ENCODE assay signal across 8 cellular contexts in the genomic region with DNA sequence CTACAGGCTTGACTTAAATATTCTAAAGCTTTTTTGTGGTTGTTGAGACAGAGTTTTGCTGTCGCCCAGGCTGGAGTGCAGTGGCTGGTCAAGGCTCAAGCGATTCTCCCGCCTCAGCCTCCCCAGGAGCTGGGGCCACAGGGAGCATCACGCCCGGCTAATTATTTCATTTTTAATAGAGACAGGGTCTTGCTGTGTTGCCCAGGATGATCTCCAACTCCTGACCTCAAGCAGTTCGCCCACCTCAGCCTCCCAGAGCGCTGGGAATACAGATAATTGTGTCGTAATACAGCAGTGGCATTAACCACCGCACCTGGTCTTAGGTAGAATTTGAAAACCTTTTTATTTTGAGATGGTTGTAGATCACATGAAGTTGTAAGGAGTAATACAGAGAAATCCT. TPM values are rescaled to one million over a fixed set of nuclear protein-coding genes. Genes with fewer than 3 reads are reported as not detected.
DNase-seq lines count a peak whose midpoint lies in the region; ATAC-seq, FAIRE-seq and TF ChIP-seq lines count a peak whose summit lies in the region.

No MANE protein-coding gene starts in this region.

- no peaks in the 10 kb centered on the region for H3K27me3 Mint-ChIP-seq in natural killer cell (ENCODE audit: low read depth in 2 of 2)

- peaks cover 56 to 59% of the 10 kb centered on the region in 2 donors for H3K4me1 Mint-ChIP-seq in natural killer cell

- no peak for TF ChIP-seq POLR2A in GM12892 (IDR thresholded peaks at IDR 0.05; ENCODE audit: low read depth, low read length)

- H3K4me3 Mint-ChIP-seq in natural killer cell: peak overlapping the region; percentile 91

- H3K27ac ChIP-seq in coronary artery: peak overlapping the region; percentile 88 to 91

- H3K36me3 Mint-ChIP-seq in natural killer cell: no peaks in the 10 kb centered on the region

- no peak for TF ChIP-seq CTCF in AG10803 (conservative IDR thresholded peaks at IDR 0.05; ENCODE audit: low read length)
- no peak for TF ChIP-seq CTCF in LNCaP clone FGC (IDR thresholded peaks at IDR 0.05; ENCODE audit: control insufficient read depth, extremely low read depth, insufficient read depth)
- TF ChIP-seq CTCF in coronary artery (IDR thresholded peaks at IDR 0.05): no peak
- TF ChIP-seq CTCF in natural killer cell (IDR thresholded peaks at IDR 0.05): no peak

- ATAC-seq in natural killer cell: no peak

- H3K27ac Mint-ChIP-seq in natural killer cell: peak overlapping the region; percentile 63 to 89

- DNase-seq in AG10803 (ENCODE audit: low read depth) (no peak), LNCaP clone FGC (ENCODE audit: low read depth) (no peak), coronary artery (ENCODE audit: low spot score) (no peak), natural killer cell (no peak), UCSD-AML1 (lab: John Stamatoyannopoulos, UW; ENCODE audit: unreplicated experiment) (no peak), NCI-H1105 (lab: John Stamatoyannopoulos, UW) (no peak), GM12892 (ENCODE audit: insufficient read length) (no peak), DMS53 treated with DMSO at 0.1 percent for 48 hours (lab: John Stamatoyannopoulos, UW; ENCODE audit: unreplicated experiment) (no peak)

- H3K9me3 Mint-ChIP-seq in natural killer cell: no peaks in the 10 kb centered on the region

- intact Hi-C loops in natural killer cell (cut with micrococcal nuclease): no loop called here

- FAIRE-seq in GM12892 (lab: Jason Lieb, UNC): no peak

- H3K4me3 ChIP-seq in AG10803 (ENCODE audit: low read length): peak overlapping the region; percentile 83
- peak overlapping the region; percentile 82 for H3K4me3 ChIP-seq in LNCaP clone FGC (ENCODE audit: low read depth, low read length)
- H3K4me3 ChIP-seq in coronary artery: peak overlapping the region; percentile 73

RNA-seq across cellular contexts. Expression of gene DCUN1D2, which starts 1.5 kb away (rescaled TPM):
- 10 to 100 TPM; 26.1 to 33.9 (median 27.1) TPM for total RNA-seq in natural killer cell
- polyA plus RNA-seq in GM12892 (2012; ENCODE audit: missing spikeins): 8.8 TPM

RNA-seq across cellular contexts. Expression of gene ADPRHL1, which starts 38.7 kb away (rescaled TPM):
- total RNA-seq in natural killer cell: under 1 TPM; 0.56 to 0.93 (median 0.72) TPM
- 0.98 TPM for polyA plus RNA-seq in GM12892 (2012; ENCODE audit: missing spikeins)
